In genomic region chr22:10731246-10731974, GRCh38 we compare ENCODE assay signal across 7 cellular contexts.
DNase-seq lines count a peak whose midpoint lies in the region; ATAC-seq, FAIRE-seq and TF ChIP-seq lines count a peak whose summit lies in the region.
"Not testable (repeated sequence)": the region's sequence is repeated elsewhere in the genome, so short reads cannot be mapped to it uniquely, and the experiment has no call there.

No MANE protein-coding gene starts in this region.

- not testable (repeated sequence) for H3K27me3 ChIP-seq in endodermal cell (ENCODE audit: control insufficient read depth, insufficient read depth, low read length, poor library complexity, severe bottlenecking); right lobe of liver; upper lobe of left lung

- H3K4me3 Mint-ChIP-seq in endodermal cell; osteocyte (ENCODE audit: unreplicated experiment): not testable (repeated sequence)

- H3K9me3 ChIP-seq in endodermal cell (ENCODE audit: control insufficient read depth, low read length) (peaks cover 93% of the 10 kb centered on the region), kidney (ENCODE audit: control insufficient read depth in 1 of 2, low read length in 2 of 2) (peaks cover 17 to 46% of the 10 kb centered on the region in 2 donors), mucosa of descending colon (peaks cover 86% of the 10 kb centered on the region), upper lobe of left lung (peaks cover 3 to 55% (median 15%) of the 10 kb centered on the region in 4 donors)
- not testable (repeated sequence) for H3K9me3 ChIP-seq in right lobe of liver

- H3K9me3 Mint-ChIP-seq in endodermal cell (peaks cover 88% of the 10 kb centered on the region), osteocyte (ENCODE audit: unreplicated experiment) (peaks cover 59% of the 10 kb centered on the region)

- not testable (repeated sequence) for TF ChIP-seq EP300 in upper lobe of left lung (IDR thresholded peaks at IDR 0.05)

- intact Hi-C loops in Right ventricle myocardium superior (cut with DNase I); kidney (cut with DNase I); right lobe of liver (cut with DNase I); mucosa of descending colon (cut with DNase I, micrococcal nuclease): not testable (repeated sequence)

- not testable (repeated sequence) for H3K27me3 Mint-ChIP-seq in endodermal cell (ENCODE audit: insufficient read depth); osteocyte (ENCODE audit: unreplicated experiment)

- 60 to 65% methylated on average over 7 to 9 of the region's 9 CpGs for WGBS in endodermal cell (ENCODE audit: insufficient coverage in 1 of 2, insufficient read length in 1 of 2), 2 experiments
- WGBS in right lobe of liver (ENCODE audit: insufficient coverage, low coverage, low lambda C conversion rate, missing lambda C conversion rate) = 36% methylated on average over 9 of the region's 9 CpGs
- WGBS in upper lobe of left lung, 2 donors = 57 to 62% methylated on average over 9 of the region's 9 CpGs

- H3K4me3 ChIP-seq in endodermal cell (ENCODE audit: low read length) = peak overlapping the region; percentile 7
- not testable (repeated sequence) for H3K4me3 ChIP-seq in kidney (ENCODE audit: low read length in 2 of 2); right lobe of liver; mucosa of descending colon; upper lobe of left lung

- not testable (repeated sequence) for H3K4me1 Mint-ChIP-seq in endodermal cell; osteocyte (ENCODE audit: unreplicated experiment)

- ATAC-seq in Right ventricle myocardium superior (ENCODE audit: poor library complexity) = not testable (repeated sequence)
- ATAC-seq in right lobe of liver = peak in 3 of 4 donors; percentile 20 to 29 (median 27)
- peak; percentile 5 for ATAC-seq in mucosa of descending colon
- peak; percentile 3 to 5 for ATAC-seq in upper lobe of left lung (ENCODE audit: low FRiP score in 2 of 2)

- not testable (repeated sequence) for H3K27ac Mint-ChIP-seq in endodermal cell; osteocyte (ENCODE audit: unreplicated experiment)

- peaks cover 31% of the 10 kb centered on the region for H3K36me3 Mint-ChIP-seq in endodermal cell (ENCODE audit: low read depth)
- not testable (repeated sequence) for H3K36me3 Mint-ChIP-seq in osteocyte (ENCODE audit: unreplicated experiment)

- TF ChIP-seq POLR2A in right lobe of liver (IDR thresholded peaks at IDR 0.05); upper lobe of left lung (IDR thresholded peaks at IDR 0.05): not testable (repeated sequence)

- not testable (repeated sequence) for H3K36me3 ChIP-seq in endodermal cell (ENCODE audit: control insufficient read depth, insufficient read depth, low read length); kidney (ENCODE audit: control insufficient read depth in 1 of 2, insufficient read depth in 2 of 2, low read length in 2 of 2); right lobe of liver; mucosa of descending colon (ENCODE audit: low read depth); upper lobe of left lung

- not testable (repeated sequence) for FAIRE-seq in kidney (lab: Jason Lieb, UNC)

- not testable (repeated sequence) for H3K4me1 ChIP-seq in endodermal cell (ENCODE audit: control insufficient read depth, insufficient read depth, low read length); kidney (ENCODE audit: control insufficient read depth in 1 of 2, insufficient read depth in 1 of 2, low read depth in 1 of 2, low read length in 2 of 2); right lobe of liver; mucosa of descending colon (ENCODE audit: low read depth); upper lobe of left lung

- not testable (repeated sequence) for TF ChIP-seq CTCF in endodermal cell (conservative IDR thresholded peaks at IDR 0.05); kidney (IDR thresholded peaks at IDR 0.05; ENCODE audit: borderline replicate concordance, extremely low read depth, insufficient read depth); right lobe of liver (IDR thresholded peaks at IDR 0.05); mucosa of descending colon (IDR thresholded peaks at IDR 0.05); osteocyte (IDR thresholded peaks at IDR 0.05); upper lobe of left lung (IDR thresholded peaks at IDR 0.05)

- DNase-seq in endodermal cell, right lobe of liver, mucosa of descending colon, upper lobe of left lung: not testable (repeated sequence)
- DNase-seq in Right ventricle myocardium superior (peak; percentile 35), kidney (peak; percentile 62), osteocyte (ENCODE audit: extremely low spot score, unreplicated experiment) (peak; percentile 85)

- not testable (repeated sequence) for H3K27ac ChIP-seq in endodermal cell (ENCODE audit: low read depth, low read length); kidney (ENCODE audit: low read depth in 2 of 2, low read length in 2 of 2); right lobe of liver; upper lobe of left lung

- H3K9ac ChIP-seq in endodermal cell (ENCODE audit: extremely low read depth, low read length, poor library complexity, severe bottlenecking); kidney (ENCODE audit: low read length in 2 of 2): not testable (repeated sequence)
